ENCODE assay signal across 1 cellular context in genomic region chr7:94698275-94698674, GRCh38.
TF ChIP-seq lines count a peak whose summit lies in the region.

No MANE protein-coding gene starts in this region.

TF ChIP-seq in endothelial cell of umbilical vein, 7 proteins besides CTCF, POLR2A, EP300 and RAD21:
- TF ChIP-seq MAX (IDR thresholded peaks at IDR 0.05; ENCODE audit: insufficient read depth, insufficient read length), result no peak
- TF ChIP-seq GATA2 (IDR thresholded peaks at IDR 0.05; ENCODE audit: insufficient read depth, insufficient read length, low read depth, low read length), result no peak
- no peak for TF ChIP-seq MYC (IDR thresholded peaks at IDR 0.05; ENCODE audit: low read depth, low read length)
- TF ChIP-seq JUN (IDR thresholded peaks at IDR 0.05; ENCODE audit: borderline replicate concordance, insufficient read depth, insufficient read length, low read depth), result peak; percentile 95
- peak; percentile 42 for TF ChIP-seq POLR2AphosphoS5 (IDR thresholded peaks at IDR 0.05; ENCODE audit: insufficient read depth, low read depth, low read length)
- peak; percentile 87 for TF ChIP-seq FOS (IDR thresholded peaks at IDR 0.05; ENCODE audit: borderline replicate concordance, insufficient read depth, low read length)
- no peak for TF ChIP-seq EZH2 (IDR thresholded peaks at IDR 0.05; ENCODE audit: borderline replicate concordance, low read depth, low read length, severe bottlenecking)
TF ChIP-seq in endothelial cell of umbilical vein: peak in this region for 3.
